1 cellular context compared by ENCODE assay signal in the genomic region with DNA sequence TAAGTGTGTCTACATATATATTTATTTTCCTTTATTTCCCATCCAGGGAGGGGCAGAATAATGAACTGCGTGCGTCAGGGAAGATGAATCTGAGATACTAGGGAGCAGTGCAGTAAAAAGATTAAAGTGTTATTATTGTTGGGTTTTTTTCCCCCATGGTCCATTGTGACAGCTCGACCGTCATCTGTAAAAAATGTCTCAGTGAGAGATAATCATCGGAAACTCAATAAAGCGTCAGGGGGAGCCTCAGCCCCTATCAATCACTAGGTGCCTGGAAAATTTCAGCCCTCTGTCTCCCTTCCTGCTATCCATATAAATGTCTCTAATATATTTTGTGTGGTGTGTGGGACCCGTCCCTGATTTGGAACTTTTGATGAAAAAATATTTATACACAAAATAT.
TF ChIP-seq lines count a peak whose summit lies in the region.

No MANE protein-coding gene starts in this region.

TF ChIP-seq in SK-N-SH, 30 proteins besides CTCF, POLR2A, EP300 and RAD21 (continued from another document):
- TF ChIP-seq, protein P1, sequence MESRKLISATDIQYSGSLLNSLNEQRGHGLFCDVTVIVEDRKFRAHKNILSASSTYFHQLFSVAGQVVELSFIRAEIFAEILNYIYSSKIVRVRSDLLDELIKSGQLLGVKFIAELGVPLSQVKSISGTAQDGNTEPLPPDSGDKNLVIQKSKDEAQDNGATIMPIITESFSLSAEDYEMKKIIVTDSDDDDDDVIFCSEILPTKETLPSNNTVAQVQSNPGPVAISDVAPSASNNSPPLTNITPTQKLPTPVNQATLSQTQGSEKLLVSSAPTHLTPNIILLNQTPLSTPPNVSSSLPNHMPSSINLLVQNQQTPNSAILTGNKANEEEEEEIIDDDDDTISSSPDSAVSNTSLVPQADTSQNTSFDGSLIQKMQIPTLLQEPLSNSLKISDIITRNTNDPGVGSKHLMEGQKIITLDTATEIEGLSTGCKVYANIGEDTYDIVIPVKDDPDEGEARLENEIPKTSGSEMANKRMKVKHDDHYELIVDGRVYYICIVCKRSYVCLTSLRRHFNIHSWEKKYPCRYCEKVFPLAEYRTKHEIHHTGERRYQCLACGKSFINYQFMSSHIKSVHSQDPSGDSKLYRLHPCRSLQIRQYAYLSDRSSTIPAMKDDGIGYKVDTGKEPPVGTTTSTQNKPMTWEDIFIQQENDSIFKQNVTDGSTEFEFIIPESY (IDR thresholded peaks at IDR 0.05; ENCODE audit: borderline replicate concordance, low read depth) = peak; percentile 69
- TF ChIP-seq MEF2A (IDR thresholded peaks at IDR 0.05; ENCODE audit: borderline replicate concordance, low read depth) = peak; percentile 75
- peak; percentile 92 for TF ChIP-seq GATA2 (CRISPR knock-in tag; IDR thresholded peaks at IDR 0.05)
- peak; percentile 74 for TF ChIP-seq CHD2 (IDR thresholded peaks at IDR 0.05; ENCODE audit: low read length, partially characterized antibody)
- TF ChIP-seq, protein P2, sequence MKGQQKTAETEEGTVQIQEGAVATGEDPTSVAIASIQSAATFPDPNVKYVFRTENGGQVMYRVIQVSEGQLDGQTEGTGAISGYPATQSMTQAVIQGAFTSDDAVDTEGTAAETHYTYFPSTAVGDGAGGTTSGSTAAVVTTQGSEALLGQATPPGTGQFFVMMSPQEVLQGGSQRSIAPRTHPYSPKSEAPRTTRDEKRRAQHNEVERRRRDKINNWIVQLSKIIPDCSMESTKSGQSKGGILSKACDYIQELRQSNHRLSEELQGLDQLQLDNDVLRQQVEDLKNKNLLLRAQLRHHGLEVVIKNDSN (IDR thresholded peaks at IDR 0.05; ENCODE audit: borderline replicate concordance, low read depth) = no peak
- no peak for TF ChIP-seq YY1 (IDR thresholded peaks at IDR 0.05; ENCODE audit: low read depth)
- peak; percentile 100 for TF ChIP-seq TCF12 (IDR thresholded peaks at IDR 0.05)
- peak; percentile 82; the same call in 1 of the 2 replicates for TF ChIP-seq FOXJ3 (CRISPR knock-in tag; IDR thresholded peaks at IDR 0.05)
- TF ChIP-seq, protein P3, sequence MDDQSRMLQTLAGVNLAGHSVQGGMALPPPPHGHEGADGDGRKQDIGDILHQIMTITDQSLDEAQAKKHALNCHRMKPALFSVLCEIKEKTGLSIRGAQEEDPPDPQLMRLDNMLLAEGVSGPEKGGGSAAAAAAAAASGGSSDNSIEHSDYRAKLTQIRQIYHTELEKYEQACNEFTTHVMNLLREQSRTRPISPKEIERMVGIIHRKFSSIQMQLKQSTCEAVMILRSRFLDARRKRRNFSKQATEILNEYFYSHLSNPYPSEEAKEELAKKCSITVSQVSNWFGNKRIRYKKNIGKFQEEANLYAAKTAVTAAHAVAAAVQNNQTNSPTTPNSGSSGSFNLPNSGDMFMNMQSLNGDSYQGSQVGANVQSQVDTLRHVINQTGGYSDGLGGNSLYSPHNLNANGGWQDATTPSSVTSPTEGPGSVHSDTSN (IDR thresholded peaks at IDR 0.05) = peak; percentile 99
- 0 out of 2 replicates have a peak, but pooled peaks have one; percentile 6 for TF ChIP-seq ELF1 (IDR thresholded peaks at IDR 0.05)
- TF ChIP-seq, protein P4, sequence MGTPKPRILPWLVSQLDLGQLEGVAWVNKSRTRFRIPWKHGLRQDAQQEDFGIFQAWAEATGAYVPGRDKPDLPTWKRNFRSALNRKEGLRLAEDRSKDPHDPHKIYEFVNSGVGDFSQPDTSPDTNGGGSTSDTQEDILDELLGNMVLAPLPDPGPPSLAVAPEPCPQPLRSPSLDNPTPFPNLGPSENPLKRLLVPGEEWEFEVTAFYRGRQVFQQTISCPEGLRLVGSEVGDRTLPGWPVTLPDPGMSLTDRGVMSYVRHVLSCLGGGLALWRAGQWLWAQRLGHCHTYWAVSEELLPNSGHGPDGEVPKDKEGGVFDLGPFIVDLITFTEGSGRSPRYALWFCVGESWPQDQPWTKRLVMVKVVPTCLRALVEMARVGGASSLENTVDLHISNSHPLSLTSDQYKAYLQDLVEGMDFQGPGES (IDR thresholded peaks at IDR 0.05; ENCODE audit: low read depth, low read length) = no peak
- TF ChIP-seq RCOR1 (IDR thresholded peaks at IDR 0.05; ENCODE audit: low read length) = peak; percentile 91
- peak; percentile 97 for TF ChIP-seq FOXM1 (IDR thresholded peaks at IDR 0.05; ENCODE audit: low read depth)
